In the genomic region with DNA sequence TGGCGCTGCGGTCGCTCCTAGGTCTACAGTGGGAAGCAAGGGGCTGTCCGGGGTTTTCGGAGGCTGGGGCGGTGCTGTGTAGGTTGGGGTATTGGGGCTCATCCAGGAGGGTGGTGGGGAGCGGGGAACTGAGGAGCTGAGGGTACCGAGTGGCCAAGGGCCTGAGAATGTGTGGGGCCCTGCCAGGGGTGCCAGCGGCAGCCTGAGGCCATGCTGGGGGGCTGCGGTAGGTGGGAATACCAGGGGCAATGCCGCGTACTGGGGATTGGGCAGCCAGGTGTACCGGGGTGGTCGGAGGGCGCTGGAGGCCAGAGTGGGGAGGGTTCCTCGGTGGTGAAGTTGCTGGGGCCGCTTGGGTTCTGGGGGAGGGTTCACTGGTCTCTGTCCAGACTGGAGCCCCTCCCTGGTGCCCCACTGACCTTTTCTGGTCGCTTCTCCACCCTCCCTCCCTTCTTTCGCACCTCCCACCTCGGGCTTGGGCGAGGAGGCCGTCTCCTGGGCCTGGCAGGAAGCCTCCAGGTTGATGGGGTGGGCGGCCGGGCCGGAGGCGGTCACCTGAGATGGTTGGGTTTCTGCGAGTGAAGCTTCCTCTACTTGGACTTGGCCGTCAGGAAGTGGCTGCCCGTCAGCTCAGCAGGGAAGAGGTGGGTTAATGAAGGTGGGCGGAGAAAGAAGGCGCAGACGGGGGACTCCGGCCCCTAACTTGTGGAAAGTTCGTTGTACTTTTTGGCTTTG, we compare ENCODE assay signal across 1 cellular context.
TF ChIP-seq lines count a peak whose summit lies in the region.

No MANE protein-coding gene starts in this region.

TF ChIP-seq in HepG2, 621 proteins besides CTCF, POLR2A, EP300 and RAD21 (continued from another document and continues in another):
- TF ChIP-seq MAZ (IDR thresholded peaks at IDR 0.05; ENCODE audit: borderline replicate concordance, low read depth, low read length): peak; percentile 11; the same call in 1 of the 2 replicates
- TF ChIP-seq MAZ (CRISPR knock-in tag; IDR thresholded peaks at IDR 0.05; ENCODE audit: low read depth): no peak
- TF ChIP-seq, protein P1, sequence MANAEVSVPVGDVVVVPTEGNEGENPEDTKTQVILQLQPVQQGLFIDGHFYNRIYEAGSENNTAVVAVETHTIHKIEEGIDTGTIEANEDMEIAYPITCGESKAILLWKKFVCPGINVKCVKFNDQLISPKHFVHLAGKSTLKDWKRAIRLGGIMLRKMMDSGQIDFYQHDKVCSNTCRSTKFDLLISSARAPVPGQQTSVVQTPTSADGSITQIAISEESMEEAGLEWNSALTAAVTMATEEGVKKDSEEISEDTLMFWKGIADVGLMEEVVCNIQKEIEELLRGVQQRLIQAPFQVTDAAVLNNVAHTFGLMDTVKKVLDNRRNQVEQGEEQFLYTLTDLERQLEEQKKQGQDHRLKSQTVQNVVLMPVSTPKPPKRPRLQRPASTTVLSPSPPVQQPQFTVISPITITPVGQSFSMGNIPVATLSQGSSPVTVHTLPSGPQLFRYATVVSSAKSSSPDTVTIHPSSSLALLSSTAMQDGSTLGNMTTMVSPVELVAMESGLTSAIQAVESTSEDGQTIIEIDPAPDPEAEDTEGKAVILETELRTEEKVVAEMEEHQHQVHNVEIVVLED (CRISPR knock-in tag; IDR thresholded peaks at IDR 0.05; ENCODE audit: borderline replicate concordance): 0 out of 2 replicates have a peak, but pooled peaks have one; percentile 28
- peak in 1 of 2 experiments; percentile 25; a peak in 1 of 4 replicates for TF ChIP-seq NR2F1 (CRISPR knock-in tag; IDR thresholded peaks at IDR 0.05)
- peak; percentile 60; the same call in 1 of the 2 replicates for TF ChIP-seq HES4 (CRISPR knock-in tag; IDR thresholded peaks at IDR 0.05; ENCODE audit: borderline replicate concordance)
- TF ChIP-seq ZNF432 (CRISPR knock-in tag; IDR thresholded peaks at IDR 0.05; ENCODE audit: borderline replicate concordance): no peak
- TF ChIP-seq, protein P2, sequence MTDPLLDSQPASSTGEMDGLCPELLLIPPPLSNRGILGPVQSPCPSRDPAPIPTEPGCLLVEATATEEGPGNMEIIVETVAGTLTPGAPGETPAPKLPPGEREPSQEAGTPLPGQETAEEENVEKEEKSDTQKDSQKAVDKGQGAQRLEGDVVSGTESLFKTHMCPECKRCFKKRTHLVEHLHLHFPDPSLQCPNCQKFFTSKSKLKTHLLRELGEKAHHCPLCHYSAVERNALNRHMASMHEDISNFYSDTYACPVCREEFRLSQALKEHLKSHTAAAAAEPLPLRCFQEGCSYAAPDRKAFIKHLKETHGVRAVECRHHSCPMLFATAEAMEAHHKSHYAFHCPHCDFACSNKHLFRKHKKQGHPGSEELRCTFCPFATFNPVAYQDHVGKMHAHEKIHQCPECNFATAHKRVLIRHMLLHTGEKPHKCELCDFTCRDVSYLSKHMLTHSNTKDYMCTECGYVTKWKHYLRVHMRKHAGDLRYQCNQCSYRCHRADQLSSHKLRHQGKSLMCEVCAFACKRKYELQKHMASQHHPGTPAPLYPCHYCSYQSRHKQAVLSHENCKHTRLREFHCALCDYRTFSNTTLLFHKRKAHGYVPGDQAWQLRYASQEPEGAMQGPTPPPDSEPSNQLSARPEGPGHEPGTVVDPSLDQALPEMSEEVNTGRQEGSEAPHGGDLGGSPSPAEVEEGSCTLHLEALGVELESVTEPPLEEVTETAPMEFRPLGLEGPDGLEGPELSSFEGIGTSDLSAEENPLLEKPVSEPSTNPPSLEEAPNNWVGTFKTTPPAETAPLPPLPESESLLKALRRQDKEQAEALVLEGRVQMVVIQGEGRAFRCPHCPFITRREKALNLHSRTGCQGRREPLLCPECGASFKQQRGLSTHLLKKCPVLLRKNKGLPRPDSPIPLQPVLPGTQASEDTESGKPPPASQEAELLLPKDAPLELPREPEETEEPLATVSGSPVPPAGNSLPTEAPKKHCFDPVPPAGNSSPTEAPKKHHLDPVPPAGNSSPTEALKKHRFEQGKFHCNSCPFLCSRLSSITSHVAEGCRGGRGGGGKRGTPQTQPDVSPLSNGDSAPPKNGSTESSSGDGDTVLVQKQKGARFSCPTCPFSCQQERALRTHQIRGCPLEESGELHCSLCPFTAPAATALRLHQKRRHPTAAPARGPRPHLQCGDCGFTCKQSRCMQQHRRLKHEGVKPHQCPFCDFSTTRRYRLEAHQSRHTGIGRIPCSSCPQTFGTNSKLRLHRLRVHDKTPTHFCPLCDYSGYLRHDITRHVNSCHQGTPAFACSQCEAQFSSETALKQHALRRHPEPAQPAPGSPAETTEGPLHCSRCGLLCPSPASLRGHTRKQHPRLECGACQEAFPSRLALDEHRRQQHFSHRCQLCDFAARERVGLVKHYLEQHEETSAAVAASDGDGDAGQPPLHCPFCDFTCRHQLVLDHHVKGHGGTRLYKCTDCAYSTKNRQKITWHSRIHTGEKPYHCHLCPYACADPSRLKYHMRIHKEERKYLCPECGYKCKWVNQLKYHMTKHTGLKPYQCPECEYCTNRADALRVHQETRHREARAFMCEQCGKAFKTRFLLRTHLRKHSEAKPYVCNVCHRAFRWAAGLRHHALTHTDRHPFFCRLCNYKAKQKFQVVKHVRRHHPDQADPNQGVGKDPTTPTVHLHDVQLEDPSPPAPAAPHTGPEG (CRISPR knock-in tag; IDR thresholded peaks at IDR 0.05): no peak
- peak; percentile 65 for TF ChIP-seq ZFY (CRISPR knock-in tag; IDR thresholded peaks at IDR 0.05)
- TF ChIP-seq ZNF766 (CRISPR knock-in tag; IDR thresholded peaks at IDR 0.05; ENCODE audit: borderline replicate concordance): no peak
- no peak for TF ChIP-seq DR1 (CRISPR knock-in tag; IDR thresholded peaks at IDR 0.05)
- TF ChIP-seq, protein P3, sequence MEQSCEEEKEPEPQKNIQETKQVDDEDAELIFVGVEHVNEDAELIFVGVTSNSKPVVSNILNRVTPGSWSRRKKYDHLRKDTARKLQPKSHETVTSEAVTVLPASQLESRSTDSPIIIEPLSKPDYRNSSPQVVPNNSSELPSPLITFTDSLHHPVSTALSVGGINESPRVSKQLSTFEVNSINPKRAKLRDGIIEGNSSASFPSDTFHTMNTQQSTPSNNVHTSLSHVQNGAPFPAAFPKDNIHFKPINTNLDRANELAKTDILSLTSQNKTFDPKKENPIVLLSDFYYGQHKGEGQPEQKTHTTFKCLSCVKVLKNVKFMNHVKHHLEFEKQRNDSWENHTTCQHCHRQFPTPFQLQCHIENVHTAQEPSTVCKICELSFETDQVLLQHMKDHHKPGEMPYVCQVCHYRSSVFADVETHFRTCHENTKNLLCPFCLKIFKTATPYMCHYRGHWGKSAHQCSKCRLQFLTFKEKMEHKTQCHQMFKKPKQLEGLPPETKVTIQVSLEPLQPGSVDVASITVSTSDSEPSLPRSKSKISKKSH (CRISPR knock-in tag; IDR thresholded peaks at IDR 0.05; ENCODE audit: borderline replicate concordance): no peak
- TF ChIP-seq ZNF619 (CRISPR knock-in tag; IDR thresholded peaks at IDR 0.05): 0 out of 2 replicates have a peak, but pooled peaks have one; percentile 28
- TF ChIP-seq, protein P4, sequence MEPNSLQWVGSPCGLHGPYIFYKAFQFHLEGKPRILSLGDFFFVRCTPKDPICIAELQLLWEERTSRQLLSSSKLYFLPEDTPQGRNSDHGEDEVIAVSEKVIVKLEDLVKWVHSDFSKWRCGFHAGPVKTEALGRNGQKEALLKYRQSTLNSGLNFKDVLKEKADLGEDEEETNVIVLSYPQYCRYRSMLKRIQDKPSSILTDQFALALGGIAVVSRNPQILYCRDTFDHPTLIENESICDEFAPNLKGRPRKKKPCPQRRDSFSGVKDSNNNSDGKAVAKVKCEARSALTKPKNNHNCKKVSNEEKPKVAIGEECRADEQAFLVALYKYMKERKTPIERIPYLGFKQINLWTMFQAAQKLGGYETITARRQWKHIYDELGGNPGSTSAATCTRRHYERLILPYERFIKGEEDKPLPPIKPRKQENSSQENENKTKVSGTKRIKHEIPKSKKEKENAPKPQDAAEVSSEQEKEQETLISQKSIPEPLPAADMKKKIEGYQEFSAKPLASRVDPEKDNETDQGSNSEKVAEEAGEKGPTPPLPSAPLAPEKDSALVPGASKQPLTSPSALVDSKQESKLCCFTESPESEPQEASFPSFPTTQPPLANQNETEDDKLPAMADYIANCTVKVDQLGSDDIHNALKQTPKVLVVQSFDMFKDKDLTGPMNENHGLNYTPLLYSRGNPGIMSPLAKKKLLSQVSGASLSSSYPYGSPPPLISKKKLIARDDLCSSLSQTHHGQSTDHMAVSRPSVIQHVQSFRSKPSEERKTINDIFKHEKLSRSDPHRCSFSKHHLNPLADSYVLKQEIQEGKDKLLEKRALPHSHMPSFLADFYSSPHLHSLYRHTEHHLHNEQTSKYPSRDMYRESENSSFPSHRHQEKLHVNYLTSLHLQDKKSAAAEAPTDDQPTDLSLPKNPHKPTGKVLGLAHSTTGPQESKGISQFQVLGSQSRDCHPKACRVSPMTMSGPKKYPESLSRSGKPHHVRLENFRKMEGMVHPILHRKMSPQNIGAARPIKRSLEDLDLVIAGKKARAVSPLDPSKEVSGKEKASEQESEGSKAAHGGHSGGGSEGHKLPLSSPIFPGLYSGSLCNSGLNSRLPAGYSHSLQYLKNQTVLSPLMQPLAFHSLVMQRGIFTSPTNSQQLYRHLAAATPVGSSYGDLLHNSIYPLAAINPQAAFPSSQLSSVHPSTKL (CRISPR knock-in tag; IDR thresholded peaks at IDR 0.05): 0 out of 2 replicates have a peak, but pooled peaks have one; percentile 7
- 0 out of 2 replicates have a peak, but pooled peaks have one; percentile 33 for TF ChIP-seq NR2C2 (CRISPR knock-in tag; IDR thresholded peaks at IDR 0.05; ENCODE audit: borderline replicate concordance)
- TF ChIP-seq YEATS4 (CRISPR knock-in tag; IDR thresholded peaks at IDR 0.05; ENCODE audit: borderline replicate concordance): 0 out of 2 replicates have a peak, but pooled peaks have one; percentile 19
- 0 out of 2 replicates have a peak, but pooled peaks have one; percentile 33 for TF ChIP-seq SRY (CRISPR knock-in tag; IDR thresholded peaks at IDR 0.05)
- TF ChIP-seq, protein P5, sequence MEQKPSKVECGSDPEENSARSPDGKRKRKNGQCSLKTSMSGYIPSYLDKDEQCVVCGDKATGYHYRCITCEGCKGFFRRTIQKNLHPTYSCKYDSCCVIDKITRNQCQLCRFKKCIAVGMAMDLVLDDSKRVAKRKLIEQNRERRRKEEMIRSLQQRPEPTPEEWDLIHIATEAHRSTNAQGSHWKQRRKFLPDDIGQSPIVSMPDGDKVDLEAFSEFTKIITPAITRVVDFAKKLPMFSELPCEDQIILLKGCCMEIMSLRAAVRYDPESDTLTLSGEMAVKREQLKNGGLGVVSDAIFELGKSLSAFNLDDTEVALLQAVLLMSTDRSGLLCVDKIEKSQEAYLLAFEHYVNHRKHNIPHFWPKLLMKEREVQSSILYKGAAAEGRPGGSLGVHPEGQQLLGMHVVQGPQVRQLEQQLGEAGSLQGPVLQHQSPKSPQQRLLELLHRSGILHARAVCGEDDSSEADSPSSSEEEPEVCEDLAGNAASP (CRISPR knock-in tag; IDR thresholded peaks at IDR 0.05; ENCODE audit: borderline replicate concordance): no peak
- 0 out of 2 replicates have a peak, but pooled peaks have one; percentile 71 for TF ChIP-seq PCBP1 (IDR thresholded peaks at IDR 0.05; ENCODE audit: borderline replicate concordance, low read depth, low read length)
- TF ChIP-seq, protein P6, sequence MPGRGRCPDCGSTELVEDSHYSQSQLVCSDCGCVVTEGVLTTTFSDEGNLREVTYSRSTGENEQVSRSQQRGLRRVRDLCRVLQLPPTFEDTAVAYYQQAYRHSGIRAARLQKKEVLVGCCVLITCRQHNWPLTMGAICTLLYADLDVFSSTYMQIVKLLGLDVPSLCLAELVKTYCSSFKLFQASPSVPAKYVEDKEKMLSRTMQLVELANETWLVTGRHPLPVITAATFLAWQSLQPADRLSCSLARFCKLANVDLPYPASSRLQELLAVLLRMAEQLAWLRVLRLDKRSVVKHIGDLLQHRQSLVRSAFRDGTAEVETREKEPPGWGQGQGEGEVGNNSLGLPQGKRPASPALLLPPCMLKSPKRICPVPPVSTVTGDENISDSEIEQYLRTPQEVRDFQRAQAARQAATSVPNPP (CRISPR knock-in tag; IDR thresholded peaks at IDR 0.05): no peak
- TF ChIP-seq KLF15 (CRISPR knock-in tag; IDR thresholded peaks at IDR 0.05; ENCODE audit: borderline replicate concordance): peak; percentile 21; the same call in 1 of the 2 replicates
- TF ChIP-seq GATAD1 (CRISPR knock-in tag; IDR thresholded peaks at IDR 0.05): 0 out of 2 replicates have a peak, but pooled peaks have one; percentile 2
- no peak for TF ChIP-seq MXI1 (IDR thresholded peaks at IDR 0.05; ENCODE audit: borderline replicate concordance, low read depth, low read length)
- peak; percentile 38; the same call in 1 of the 2 replicates for TF ChIP-seq ZNF350 (CRISPR knock-in tag; IDR thresholded peaks at IDR 0.05; ENCODE audit: borderline replicate concordance, low read depth)
- TF ChIP-seq ZNF652 (CRISPR knock-in tag; IDR thresholded peaks at IDR 0.05; ENCODE audit: borderline replicate concordance, low read depth): peak; percentile 87
- peak; percentile 21; the same call in 1 of the 2 replicates for TF ChIP-seq SAP130 (CRISPR knock-in tag; IDR thresholded peaks at IDR 0.05; ENCODE audit: low read depth)
- TF ChIP-seq, protein P7, sequence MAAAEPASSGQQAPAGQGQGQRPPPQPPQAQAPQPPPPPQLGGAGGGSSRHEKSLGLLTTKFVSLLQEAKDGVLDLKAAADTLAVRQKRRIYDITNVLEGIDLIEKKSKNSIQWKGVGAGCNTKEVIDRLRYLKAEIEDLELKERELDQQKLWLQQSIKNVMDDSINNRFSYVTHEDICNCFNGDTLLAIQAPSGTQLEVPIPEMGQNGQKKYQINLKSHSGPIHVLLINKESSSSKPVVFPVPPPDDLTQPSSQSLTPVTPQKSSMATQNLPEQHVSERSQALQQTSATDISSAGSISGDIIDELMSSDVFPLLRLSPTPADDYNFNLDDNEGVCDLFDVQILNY (CRISPR knock-in tag; conservative IDR thresholded peaks at IDR 0.05): no peak
- TF ChIP-seq, protein P8, sequence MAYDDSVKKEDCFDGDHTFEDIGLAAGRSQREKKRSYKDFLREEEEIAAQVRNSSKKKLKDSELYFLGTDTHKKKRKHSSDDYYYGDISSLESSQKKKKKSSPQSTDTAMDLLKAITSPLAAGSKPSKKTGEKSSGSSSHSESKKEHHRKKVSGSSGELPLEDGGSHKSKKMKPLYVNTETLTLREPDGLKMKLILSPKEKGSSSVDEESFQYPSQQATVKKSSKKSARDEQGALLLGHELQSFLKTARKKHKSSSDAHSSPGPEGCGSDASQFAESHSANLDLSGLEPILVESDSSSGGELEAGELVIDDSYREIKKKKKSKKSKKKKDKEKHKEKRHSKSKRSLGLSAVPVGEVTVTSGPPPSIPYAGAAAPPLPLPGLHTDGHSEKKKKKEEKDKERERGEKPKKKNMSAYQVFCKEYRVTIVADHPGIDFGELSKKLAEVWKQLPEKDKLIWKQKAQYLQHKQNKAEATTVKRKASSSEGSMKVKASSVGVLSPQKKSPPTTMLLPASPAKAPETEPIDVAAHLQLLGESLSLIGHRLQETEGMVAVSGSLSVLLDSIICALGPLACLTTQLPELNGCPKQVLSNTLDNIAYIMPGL (CRISPR knock-in tag; IDR thresholded peaks at IDR 0.05; ENCODE audit: borderline replicate concordance in 1 of 2, low read depth in 1 of 2): peak in 1 of 2 experiments; percentile 45; a peak in 1 of 4 replicates
- TF ChIP-seq SNAI1 (CRISPR knock-in tag; IDR thresholded peaks at IDR 0.05; ENCODE audit: borderline replicate concordance): 0 out of 2 replicates have a peak, but pooled peaks have one; percentile 36
- no peak for TF ChIP-seq HOXA5 (CRISPR knock-in tag; IDR thresholded peaks at IDR 0.05)
- TF ChIP-seq ZFX (CRISPR knock-in tag; IDR thresholded peaks at IDR 0.05; ENCODE audit: low read depth): peak; percentile 71
- no peak for TF ChIP-seq ZNF367 (CRISPR knock-in tag; IDR thresholded peaks at IDR 0.05; ENCODE audit: borderline replicate concordance)
